8 cellular contexts compared by ENCODE assay signal in the genomic region with DNA sequence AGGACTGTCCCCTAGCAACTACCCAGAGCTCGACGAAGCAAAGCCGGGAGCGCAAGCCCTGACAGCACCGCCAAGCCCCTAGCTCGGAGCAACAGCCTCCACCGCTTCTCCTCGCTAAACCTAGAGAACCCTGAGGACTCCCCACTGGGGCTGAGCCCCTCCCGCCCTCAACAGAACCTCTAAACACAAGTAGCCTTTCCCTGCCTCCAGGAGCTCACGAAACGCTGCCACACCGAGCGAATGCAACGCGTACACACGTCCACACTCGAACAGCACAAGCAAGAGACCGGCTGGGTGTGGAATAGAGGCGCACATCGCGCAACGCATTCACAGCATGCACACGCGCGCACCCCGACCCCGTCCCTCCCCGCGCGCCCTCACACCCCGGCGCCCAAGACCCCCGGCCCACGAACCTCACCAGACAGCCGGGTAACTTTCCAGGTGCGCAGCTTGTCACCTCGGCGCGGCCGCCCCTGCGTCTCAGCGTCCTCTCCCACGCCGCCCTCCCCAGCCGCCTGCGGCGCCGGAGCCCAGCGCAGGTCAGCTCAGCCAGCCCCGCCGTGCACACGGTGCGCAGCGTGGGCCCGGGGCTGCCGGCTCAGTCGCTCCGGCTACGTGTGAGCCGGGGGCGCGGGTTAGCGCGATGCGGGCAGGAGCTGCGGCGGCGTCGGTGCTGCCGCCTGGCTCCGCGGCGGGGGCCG. TPM values are rescaled to one million over a fixed set of nuclear protein-coding genes. Genes with fewer than 3 reads are reported as not detected.
DNase-seq lines count a peak whose midpoint lies in the region; ATAC-seq and TF ChIP-seq lines count a peak whose summit lies in the region.

No MANE protein-coding gene starts in this region.

- DNase-seq in AG04450 (ENCODE audit: low read depth, low spot score) (no peak), medulla oblongata (ENCODE audit: extremely low spot score) (peak; percentile 7)
- DNase-seq in central memory CD8-positive, alpha-beta T cell (ENCODE audit: low spot score in 2 of 2), result no peak
- no peak for DNase-seq in central memory CD4-positive, alpha-beta T cell

- under 1% methylated on average over 74 of the region's 74 CpGs for WGBS in urinary bladder

- H3K9ac ChIP-seq in HUES48 (ENCODE audit: low read depth, low read length), result no peak overlapping the region

- H3K9me3 ChIP-seq in AG04450 (ENCODE audit: control insufficient read depth, insufficient read depth, low read length) (no peaks in the 10 kb centered on the region; the same call in 1 of the 2 replicates), HUES48 (ENCODE audit: control insufficient read depth, insufficient read depth, low read length) (no peaks in the 10 kb centered on the region)

- H3K4me3 ChIP-seq in AG04450 (ENCODE audit: low read depth, low read length) (peak overlapping the region; percentile 68), HUES48 (ENCODE audit: low read depth, low read length) (peak overlapping the region; percentile 73), urinary bladder (ENCODE audit: low read depth, low read length) (peak overlapping the region; percentile 36)

- CTCF ChIA-PET in AG04450 (lab: Charles Lee), result interaction anchor here (0.6 to 7.8 kb wide), 4 partner anchors 9 to 186 kb away, joined by 3 to 59 read pairs (median 4); no protein-coding TSS in a partner anchor

- no peaks in the 10 kb centered on the region for H3K9me3 Mint-ChIP-seq in central memory CD8-positive, alpha-beta T cell

- ATAC-seq in central memory CD8-positive, alpha-beta T cell (replicated peaks; ENCODE audit: extremely low read depth, poor library complexity, severe bottlenecking), result peak; percentile 35
- ATAC-seq in HG03095 (IDR thresholded peaks at IDR 0.05; ENCODE audit: unreplicated experiment), result no peak
- no peak for ATAC-seq in HG03139 (IDR thresholded peaks at IDR 0.05; ENCODE audit: unreplicated experiment)

- 0 out of 2 replicates have a peak, but pooled peaks cover 8% of the 10 kb centered on the region for H3K4me1 ChIP-seq in HUES48 (ENCODE audit: control insufficient read depth, insufficient read depth, low read length)
- H3K4me1 ChIP-seq in urinary bladder (ENCODE audit: insufficient read depth), result no peaks in the 10 kb centered on the region

- TF ChIP-seq CTCF in AG04450 (IDR thresholded peaks at IDR 0.05; ENCODE audit: low read depth, low read length), result no peak

- H3K36me3 Mint-ChIP-seq in central memory CD8-positive, alpha-beta T cell (ENCODE audit: insufficient read depth), result peaks cover 2% of the 10 kb centered on the region

- peaks cover 6% of the 10 kb centered on the region for H3K27me3 ChIP-seq in AG04450 (ENCODE audit: control insufficient read depth, insufficient read depth, low read length)
- H3K27me3 ChIP-seq in HUES48 (ENCODE audit: control insufficient read depth, insufficient read depth, low read length), result peaks cover 48% of the 10 kb centered on the region

- no peaks in the 10 kb centered on the region for H3K4me1 Mint-ChIP-seq in central memory CD8-positive, alpha-beta T cell

- H3K27ac ChIP-seq in AG04450 (ENCODE audit: low read depth, low read length) (no peak overlapping the region), HUES48 (ENCODE audit: low read depth, low read length) (no peak overlapping the region), urinary bladder (ENCODE audit: low read depth) (no peak overlapping the region)

- H3K36me3 ChIP-seq in HUES48 (ENCODE audit: control insufficient read depth, insufficient read depth, low read length) (no peaks in the 10 kb centered on the region), urinary bladder (ENCODE audit: insufficient read depth) (no peaks in the 10 kb centered on the region)

- H3K27me3 Mint-ChIP-seq in central memory CD8-positive, alpha-beta T cell, result peaks cover 32% of the 10 kb centered on the region

- no peak overlapping the region for H3K4me3 Mint-ChIP-seq in central memory CD8-positive, alpha-beta T cell

- no peak overlapping the region for H3K27ac Mint-ChIP-seq in central memory CD8-positive, alpha-beta T cell (ENCODE audit: low read depth)

- POLR2A ChIA-PET in AG04450 (lab: Yijun Ruan, JAX), result interaction anchor here (1.0 to 1.4 kb wide), 3 partner anchors 41 to 145 kb away, joined by 3 to 4 read pairs (median 4); no protein-coding TSS in a partner anchor

RNA-seq across cellular contexts. Expression of gene PRKG2, which starts 0.4 kb away (rescaled TPM):
- polyA plus RNA-seq in AG04450 (2011; rRNA removed) (0.74 and 1.6 TPM in 2 replicates), urinary bladder (0.19 TPM)
- 1.8 and 2.0 TPM in 2 replicates for polyA minus RNA-seq in AG04450 (2011; rRNA and poly(A)+ RNA removed)
- 2.1 TPM for total RNA-seq in urinary bladder
